Comparison of ENCODE assay signal across 8 cellular contexts in genomic region chr10:48605264-48605615, GRCh38. TPM values are rescaled to one million over a fixed set of nuclear protein-coding genes. Genes with fewer than 3 reads are reported as not detected.
DNase-seq lines count a peak whose midpoint lies in the region; ATAC-seq and TF ChIP-seq lines count a peak whose summit lies in the region.

No MANE protein-coding gene starts in this region.

- H3K9me3 ChIP-seq in HEK293 (ENCODE audit: control insufficient read depth, insufficient read depth, low read depth, low read length) (no peaks in the 10 kb centered on the region), SU-DHL-6 (ENCODE audit: insufficient read depth, low read length) (no peaks in the 10 kb centered on the region), gastroesophageal sphincter (no peaks in the 10 kb centered on the region), smooth muscle cell (replicated peaks; ENCODE audit: low read depth) (no peaks in the 10 kb centered on the region)

- no peaks in the 10 kb centered on the region for H3K9me2 ChIP-seq in SU-DHL-6 (replicated peaks; ENCODE audit: insufficient read depth, low read length)

- no peak for TF ChIP-seq POLR2A in gastroesophageal sphincter (IDR thresholded peaks at IDR 0.05)

- CTCF ChIA-PET in HEK293 (lab: Yijun Ruan, JAX): interaction anchor here (0.7 to 5.0 kb wide), 4 partner anchors 10 to 241 kb away, joined by 3 to 42 read pairs (median 6); no protein-coding TSS in a partner anchor

- H2AFZ ChIP-seq in SU-DHL-6 (ENCODE audit: low read depth, low read length, severe bottlenecking) (peak overlapping the region; percentile 57), smooth muscle cell (ENCODE audit: low read depth) (peak overlapping the region; percentile 94)

- H3F3A ChIP-seq in SU-DHL-6 (ENCODE audit: insufficient read depth) (no peaks in the 10 kb centered on the region), smooth muscle cell (ENCODE audit: low read depth) (no peaks in the 10 kb centered on the region)

- H3K4me3 ChIP-seq in HEK293 (ENCODE audit: low read depth, low read length): peak overlapping the region; percentile 28
- peak overlapping the region; percentile 62 for H3K4me3 ChIP-seq in SU-DHL-6 (ENCODE audit: insufficient read depth, low read length, poor library complexity, severe bottlenecking)
- peak overlapping the region; percentile 23 to 55 for H3K4me3 ChIP-seq in gastroesophageal sphincter
- H3K4me3 ChIP-seq in smooth muscle cell: peak overlapping the region; percentile 50

- no peak for DNase-seq in smooth muscle cell (lab: John Stamatoyannopoulos, UW; ENCODE audit: unreplicated experiment)
- DNase-seq in Kasumi-1 (lab: John Stamatoyannopoulos, UW): no peak
- no peak for DNase-seq in SHP77 (lab: John Stamatoyannopoulos, UW)

- TF ChIP-seq EP300 in gastroesophageal sphincter (IDR thresholded peaks at IDR 0.05): no peak

- peak overlapping the region; percentile 65 for H3K9ac ChIP-seq in SU-DHL-6 (ENCODE audit: low read length)
- no peak overlapping the region for H3K9ac ChIP-seq in smooth muscle cell (ENCODE audit: low read depth)

- H3K27ac ChIP-seq in HEK293 (ENCODE audit: extremely low read depth, low read depth, low read length) (no peak overlapping the region), SU-DHL-6 (ENCODE audit: low read depth, low read length) (no peak overlapping the region), gastroesophageal sphincter (peak overlapping the region in 1 of 4 donors; percentile 46), smooth muscle cell (ENCODE audit: low read depth) (no peak overlapping the region)

- no peaks in the 10 kb centered on the region for H4K20me1 ChIP-seq in SU-DHL-6 (ENCODE audit: low read depth, low read length)
- no peaks in the 10 kb centered on the region for H4K20me1 ChIP-seq in smooth muscle cell (ENCODE audit: low read depth)

- H3K36me3 ChIP-seq in HEK293 (ENCODE audit: control insufficient read depth in 2 of 2, insufficient read depth in 1 of 2, low read length in 2 of 2): no peaks in the 10 kb centered on the region
- no peaks in the 10 kb centered on the region for H3K36me3 ChIP-seq in SU-DHL-6 (ENCODE audit: low read length)
- H3K36me3 ChIP-seq in gastroesophageal sphincter: no peaks in the 10 kb centered on the region
- H3K36me3 ChIP-seq in smooth muscle cell (ENCODE audit: low read depth): no peaks in the 10 kb centered on the region

- peak overlapping the region; percentile 59 for H3K4me2 ChIP-seq in SU-DHL-6 (ENCODE audit: low read depth, low read length, poor library complexity, severe bottlenecking)
- H3K4me2 ChIP-seq in smooth muscle cell: peak overlapping the region; percentile 85

- H3K4me1 ChIP-seq in HEK293 (ENCODE audit: control insufficient read depth, insufficient read depth, low read length) (no peaks in the 10 kb centered on the region), gastroesophageal sphincter (peaks cover 0 to 20% (median 11%) of the 10 kb centered on the region in 3 donors), smooth muscle cell (ENCODE audit: low read depth) (no peaks in the 10 kb centered on the region)

- TF ChIP-seq CTCF in HEK293 (tag by site-specific recombination; IDR thresholded peaks at IDR 0.05): no peak
- TF ChIP-seq CTCF in SU-DHL-6 (IDR thresholded peaks at IDR 0.05; ENCODE audit: insufficient read depth, low read length, poor library complexity, severe bottlenecking): no peak
- TF ChIP-seq CTCF in gastroesophageal sphincter (IDR thresholded peaks at IDR 0.05): no peak
- no peak for TF ChIP-seq CTCF in smooth muscle cell (IDR thresholded peaks at IDR 0.05; ENCODE audit: borderline replicate concordance, insufficient read depth, poor library complexity, severe bottlenecking)

- H3K79me2 ChIP-seq in SU-DHL-6 (ENCODE audit: insufficient read depth, low read length) (0 out of 2 replicates have a peak, but pooled peaks cover 5% of the 10 kb centered on the region), smooth muscle cell (ENCODE audit: low read depth) (no peaks in the 10 kb centered on the region)

- no peaks in the 10 kb centered on the region for H3K27me3 ChIP-seq in SU-DHL-6 (ENCODE audit: low read length)
- H3K27me3 ChIP-seq in gastroesophageal sphincter: peaks cover 26% of the 10 kb centered on the region
- peaks cover 10% of the 10 kb centered on the region for H3K27me3 ChIP-seq in smooth muscle cell (ENCODE audit: low read depth)

- ATAC-seq in gastroesophageal sphincter: no peak
- no peak for ATAC-seq in GM19467 (IDR thresholded peaks at IDR 0.05; ENCODE audit: unreplicated experiment)
- ATAC-seq in HG03045 (IDR thresholded peaks at IDR 0.05; ENCODE audit: unreplicated experiment): no peak

- POLR2A ChIA-PET in HEK293 (lab: Yijun Ruan, JAX): interaction anchor here (0.6 kb wide), 1 partner anchor 225 kb away, joined by 4 read pairs; no protein-coding TSS in a partner anchor

- 10% methylated on average over 2 of the region's 9 CpGs; no CpG with 5 or more reads in 1 of the 2 donors for WGBS in gastroesophageal sphincter (ENCODE audit: low coverage in 1 of 2), 2 donors
- 11% methylated on average over 7 of the region's 9 CpGs for WGBS in smooth muscle cell (ENCODE audit: low lambda C conversion rate)

TF ChIP-seq in HEK293, 187 proteins besides CTCF, POLR2A, EP300 and RAD21:
- TF ChIP-seq ZBTB6 (tag by site-specific recombination; IDR thresholded peaks at IDR 0.05): no peak
- no peak for TF ChIP-seq AEBP2 (tag by site-specific recombination; IDR thresholded peaks at IDR 0.05; ENCODE audit: borderline replicate concordance)
- 0 out of 2 replicates have a peak, but pooled peaks have one; percentile 35 for TF ChIP-seq ZBTB20 (tag by site-specific recombination; IDR thresholded peaks at IDR 0.05)
- no peak for TF ChIP-seq ZNF214 (tag by site-specific recombination; IDR thresholded peaks at IDR 0.05; ENCODE audit: borderline replicate concordance)
- no peak for TF ChIP-seq ZNF112 (tag by site-specific recombination; IDR thresholded peaks at IDR 0.05)
- no peak for TF ChIP-seq KLF10 (tag by site-specific recombination; IDR thresholded peaks at IDR 0.05)
- no peak for TF ChIP-seq ZNF394 (tag by site-specific recombination; IDR thresholded peaks at IDR 0.05; ENCODE audit: borderline replicate concordance)
- 0 out of 2 replicates have a peak, but pooled peaks have one; percentile 17 for TF ChIP-seq SP3 (tag by site-specific recombination; IDR thresholded peaks at IDR 0.05)
- TF ChIP-seq HOXC10 (CRISPR knock-in tag; IDR thresholded peaks at IDR 0.05): no peak
- peak; percentile 15 for TF ChIP-seq ZBTB26 (tag by site-specific recombination; optimal IDR thresholded peaks at IDR 0.05)
- peak; percentile 82 for TF ChIP-seq ZNF629 (tag by site-specific recombination; IDR thresholded peaks at IDR 0.05)

RNA-seq across cellular contexts. Expression of gene ARHGAP22, which starts 0.4 kb away (rescaled TPM):
- total RNA-seq in gastroesophageal sphincter (1 to 10 TPM; 4.2 to 5.8 (median 5.1) TPM), smooth muscle cell (8.8 and 9.9 TPM in 2 replicates)
- 1.8 and 2.4 TPM in 2 replicates for polyA plus RNA-seq in smooth muscle cell
